ENCODE assay signal across 14 cellular contexts in genomic region chr3:14514323-14514720, GRCh38. TPM values are rescaled to one million over a fixed set of nuclear protein-coding genes. Genes with fewer than 3 reads are reported as not detected.
"Had no signal": no experiment of that assay in that cellular context is flagged by ENCODE, and none has a peak within 500 bp of the region (broad histone marks: within the 10 kb centered on the region; RNA-seq: fewer than 3 reads in every experiment).

No MANE protein-coding gene starts in this region.

- H3K27me3 Mint-ChIP-seq: activated CD4-positive, alpha-beta T cell treated with anti-CD3 and anti-CD28 coated beads, Interleukin-2, amount 10 ng/mL, durations not matched to agents 24 days and 14 days; stimulated activated naive CD8-positive, alpha-beta T cell treated with anti-CD3 and anti-CD28 coated beads, Interleukin-15, Interleukin-2, amounts not matched to agents 100 ng/mL and 50 ng/mL, for 24 hours had no signal

- H3K9me3 Mint-ChIP-seq: activated CD4-positive, alpha-beta T cell treated with anti-CD3 and anti-CD28 coated beads, Interleukin-2, amount 10 ng/mL, durations not matched to agents 24 days and 14 days; activated naive CD4-positive, alpha-beta T cell treated with anti-CD3 and anti-CD28 coated beads, Interleukin-2, amount 50 U/mL, for 72 hours; stimulated activated naive CD8-positive, alpha-beta T cell treated with anti-CD3 and anti-CD28 coated beads, Interleukin-15, Interleukin-2, amounts not matched to agents 100 ng/mL and 50 ng/mL, for 24 hours had no signal

- DNase-seq: activated CD4-positive, alpha-beta T cell treated with anti-CD3 and anti-CD28 coated beads, Interleukin-2, amount 10 ng/mL, durations not matched to agents 24 days and 14 days; activated T-cell treated with anti-CD3 and anti-CD28 coated beads for 4 hours; kidney; stimulated activated CD4-positive, alpha-beta T cell treated with anti-CD3 and anti-CD28 coated beads, Interleukin-12 subunit alpha, Interleukin-12 subunit beta, amount 100 ng/mL, for 4 hours; T1000; testis had no signal

- H3K4me3 ChIP-seq: dorsolateral prefrontal cortex, right lobe of liver, testis had no signal

- H3K36me3 ChIP-seq: neutrophil, right lobe of liver had no signal

- H3K4me3 Mint-ChIP-seq: activated CD4-positive, alpha-beta T cell treated with anti-CD3 and anti-CD28 coated beads, Interleukin-2, amount 10 ng/mL, durations not matched to agents 24 days and 14 days; mesothelial cell of epicardium; stimulated activated naive CD8-positive, alpha-beta T cell treated with anti-CD3 and anti-CD28 coated beads, Interleukin-15, Interleukin-2, amounts not matched to agents 100 ng/mL and 50 ng/mL, for 24 hours had no signal

- H3K4me1 Mint-ChIP-seq: activated CD4-positive, alpha-beta T cell treated with anti-CD3 and anti-CD28 coated beads, Interleukin-2, amount 10 ng/mL, durations not matched to agents 24 days and 14 days; mesothelial cell of epicardium had no signal

- ATAC-seq: activated naive CD4-positive, alpha-beta T cell treated with anti-CD3 and anti-CD28 coated beads, Interleukin-2, amount 50 U/mL, for 72 hours; right lobe of liver had no signal

- H3K27ac Mint-ChIP-seq: activated CD4-positive, alpha-beta T cell treated with anti-CD3 and anti-CD28 coated beads, Interleukin-2, amount 10 ng/mL, durations not matched to agents 24 days and 14 days; activated naive CD4-positive, alpha-beta T cell treated with anti-CD3 and anti-CD28 coated beads, Interleukin-2, amount 50 U/mL, for 72 hours; mesothelial cell of epicardium; stimulated activated naive CD8-positive, alpha-beta T cell treated with anti-CD3 and anti-CD28 coated beads, Interleukin-15, Interleukin-2, amounts not matched to agents 100 ng/mL and 50 ng/mL, for 24 hours had no signal

- H3K4me1 ChIP-seq: right lobe of liver, testis had no signal

- H3K27me3 ChIP-seq: dorsolateral prefrontal cortex, right lobe of liver, testis had no signal

- H3K36me3 Mint-ChIP-seq: activated naive CD4-positive, alpha-beta T cell treated with anti-CD3 and anti-CD28 coated beads, Interleukin-2, amount 50 U/mL, for 72 hours; mesothelial cell of epicardium had no signal

- H3K27ac ChIP-seq: dorsolateral prefrontal cortex, neutrophil, right lobe of liver, testis, VCaP had no signal

- H3K9me3 ChIP-seq: neutrophil, right lobe of liver, testis had no signal

RNA-seq across cellular contexts. Expression of gene GRIP2, which starts 25.8 kb away (rescaled TPM):
- total RNA-seq: activated CD4-positive, alpha-beta T cell treated with anti-CD3 and anti-CD28 coated beads, Interleukin-2, amount 10 ng/mL, durations not matched to agents 24 days and 14 days; activated CD8-positive, alpha-beta memory T cell treated with anti-CD3 and anti-CD28 coated beads for 36 hours; activated naive CD4-positive, alpha-beta T cell treated with anti-CD3 and anti-CD28 coated beads, Interleukin-2, amount 50 U/mL, for 72 hours had no signal
